In genomic region chr2:134623796-134624195, GRCh38 we compare ENCODE assay signal across 11 cellular contexts.
DNase-seq lines count a peak whose midpoint lies in the region; ATAC-seq, FAIRE-seq and TF ChIP-seq lines count a peak whose summit lies in the region.
"Had no signal": no experiment of that assay in that cellular context is flagged by ENCODE, and none has a peak within 500 bp of the region (broad histone marks: within the 10 kb centered on the region; RNA-seq: fewer than 3 reads in every experiment).

No MANE protein-coding gene starts in this region.

- FAIRE-seq in HTR-8/SVneo (lab: Jason Lieb, UNC) (no peak), kidney (lab: Jason Lieb, UNC) (no peak)
- FAIRE-seq: G401.6, K562 had no signal

- TF ChIP-seq CTCF in kidney (IDR thresholded peaks at IDR 0.05; ENCODE audit: borderline replicate concordance, extremely low read depth, insufficient read depth) = no peak

- H3K36me3 ChIP-seq in kidney (ENCODE audit: control insufficient read depth in 1 of 2, insufficient read depth in 2 of 2, low read length in 2 of 2) = no peaks in the 10 kb centered on the region

- CTCF ChIA-PET in activated CD4-positive, alpha-beta memory T cell treated with anti-CD3 and anti-CD28 coated beads, Interleukin-2, amount 10 ng/mL, durations not matched to agents 7 days and 5 days (lab: Charles Lee) = no interaction called here

- intact Hi-C loops in kidney (cut with DNase I) = no loop called here

- no peak overlapping the region for H3K27ac ChIP-seq in kidney (ENCODE audit: low read depth in 2 of 2, low read length in 2 of 2)

- H3K9me3 Mint-ChIP-seq in activated CD4-positive, alpha-beta memory T cell treated with anti-CD3 and anti-CD28 coated beads, Interleukin-2, amount 10 ng/mL, durations not matched to agents 7 days and 5 days = peaks cover 16% of the 10 kb centered on the region

- peaks cover 3 to 7% of the 10 kb centered on the region in 2 donors for H3K9me3 ChIP-seq in kidney (ENCODE audit: control insufficient read depth in 1 of 2, low read length in 2 of 2)

- peaks cover 14% of the 10 kb centered on the region for H3K36me3 Mint-ChIP-seq in activated CD4-positive, alpha-beta memory T cell treated with anti-CD3 and anti-CD28 coated beads, Interleukin-2, amount 10 ng/mL, durations not matched to agents 7 days and 5 days (ENCODE audit: low read depth)

- H3K27me3 Mint-ChIP-seq in activated CD4-positive, alpha-beta memory T cell treated with anti-CD3 and anti-CD28 coated beads, Interleukin-2, amount 10 ng/mL, durations not matched to agents 7 days and 5 days = peaks cover 4% of the 10 kb centered on the region

- H3K4me3 Mint-ChIP-seq in activated CD4-positive, alpha-beta memory T cell treated with anti-CD3 and anti-CD28 coated beads, Interleukin-2, amount 10 ng/mL, durations not matched to agents 7 days and 5 days = no peak overlapping the region

- POLR2A ChIA-PET in activated CD4-positive, alpha-beta memory T cell treated with anti-CD3 and anti-CD28 coated beads, Interleukin-2, amount 10 ng/mL, durations not matched to agents 7 days and 5 days (lab: Charles Lee) = no interaction called here

- DNase-seq in activated CD4-positive, alpha-beta memory T cell treated with anti-CD3 and anti-CD28 coated beads, Interleukin-2, amount 10 ng/mL, durations not matched to agents 7 days and 5 days = peak; percentile 56
- no peak for DNase-seq in middle frontal gyrus (ENCODE audit: extremely low spot score, low spot score)
- DNase-seq in HTR-8/SVneo (ENCODE audit: insufficient read length, low spot score) = no peak
- no peak for DNase-seq in NCI-H82 (lab: John Stamatoyannopoulos, UW)
- DNase-seq in kidney = no peak

- H3K4me1 Mint-ChIP-seq in activated CD4-positive, alpha-beta memory T cell treated with anti-CD3 and anti-CD28 coated beads, Interleukin-2, amount 10 ng/mL, durations not matched to agents 7 days and 5 days = peaks cover 22% of the 10 kb centered on the region

- peak overlapping the region; percentile 44 for H3K27ac Mint-ChIP-seq in activated CD4-positive, alpha-beta memory T cell treated with anti-CD3 and anti-CD28 coated beads, Interleukin-2, amount 10 ng/mL, durations not matched to agents 7 days and 5 days

- no peak overlapping the region for H3K4me3 ChIP-seq in kidney (ENCODE audit: low read length in 2 of 2)
- H3K4me3 ChIP-seq: K562, lung had no signal

- H3K9ac ChIP-seq in kidney (ENCODE audit: low read length in 2 of 2) = no peak overlapping the region

- H3K4me1 ChIP-seq in kidney (ENCODE audit: control insufficient read depth in 1 of 2, insufficient read depth in 1 of 2, low read depth in 1 of 2, low read length in 2 of 2) = no peaks in the 10 kb centered on the region

- ATAC-seq in GM18519 (IDR thresholded peaks at IDR 0.05; ENCODE audit: low FRiP score, unreplicated experiment) = peak; percentile 98
- ATAC-seq in GM21381 (IDR thresholded peaks at IDR 0.05; ENCODE audit: unreplicated experiment) = peak; percentile 94
- peak; percentile 92 for ATAC-seq in HG03175 (IDR thresholded peaks at IDR 0.05; ENCODE audit: unreplicated experiment)
- ATAC-seq: K562 had no signal
